ENCODE assay signal across 8 cellular contexts in genomic region chr17:77107506-77108433, GRCh38.
A peak's percentile ranks its signal among the peaks of the same experiment; 100 is the strongest.
DNase-seq lines count a peak whose midpoint lies in the region; ATAC-seq lines count a peak whose summit lies in the region.

No MANE protein-coding gene starts in this region.

- peak; percentile 72 to 75 for DNase-seq in activated T-cell treated with anti-CD3 and anti-CD28 coated beads, Interleukin-2, amount 50 U/mL, for 48 hours
- DNase-seq in stimulated activated CD4-positive, alpha-beta T cell treated with anti-CD3 and anti-CD28 coated beads, Interleukin-12 subunit alpha, Interleukin-12 subunit beta, amount 100 ng/mL, for 4 hours: peak; percentile 40
- DNase-seq in GF-D8 (lab: John Stamatoyannopoulos, UW) (no peak), NCI-H187 (lab: John Stamatoyannopoulos, UW) (no peak), DMS153 (lab: John Stamatoyannopoulos, UW) (no peak)

- ATAC-seq in GM18517 (IDR thresholded peaks at IDR 0.05; ENCODE audit: unreplicated experiment) (peak; percentile 76), HG03045 (IDR thresholded peaks at IDR 0.05; ENCODE audit: unreplicated experiment) (peak; percentile 51), HG02571 (IDR thresholded peaks at IDR 0.05; ENCODE audit: unreplicated experiment) (no peak)

Comparison
In these comparisons a context has a peak if more than half of its experiments do, and no peak if none do; other contexts are left out.
1. DNase-seq: peak in activated T-cell treated with anti-CD3 and anti-CD28 coated beads, Interleukin-2, amount 50 U/mL, for 48 hours (2 of 2) and stimulated activated CD4-positive, alpha-beta T cell treated with anti-CD3 and anti-CD28 coated beads, Interleukin-12 subunit alpha, Interleukin-12 subunit beta, amount 100 ng/mL, for 4 hours (single experiment); none in GF-D8 (single experiment), NCI-H187 (0 of 2) and DMS153 (single experiment).